In the genomic region with DNA sequence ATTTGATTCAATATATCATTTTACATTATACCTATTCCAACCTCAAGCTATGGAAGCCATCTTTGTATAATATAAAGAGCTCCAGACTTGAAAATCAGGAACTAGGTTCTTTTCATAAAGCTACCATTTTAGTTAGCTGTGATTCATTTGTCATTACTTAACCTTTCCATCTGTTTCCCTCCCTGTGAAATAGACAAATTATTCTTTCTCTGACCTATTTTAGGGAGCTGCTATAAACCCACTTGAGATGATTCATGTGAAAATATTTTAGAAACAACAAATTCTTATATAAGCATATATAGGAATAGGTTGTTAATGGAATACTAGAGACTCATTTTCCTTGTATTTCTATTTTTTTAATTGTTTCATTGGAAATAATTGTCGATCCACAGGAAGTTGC, we compare ENCODE assay signal across 29 cellular contexts.
A peak's percentile ranks its signal among the peaks of the same experiment; 100 is the strongest.
DNase-seq lines count a peak whose midpoint lies in the region; ATAC-seq, FAIRE-seq and TF ChIP-seq lines count a peak whose summit lies in the region.
"Had no signal": no experiment of that assay in that cellular context is flagged by ENCODE, and none has a peak within 500 bp of the region (broad histone marks: within the 10 kb centered on the region; RNA-seq: fewer than 3 reads in every experiment).

No MANE protein-coding gene starts in this region.

- WGBS in endodermal cell (ENCODE audit: insufficient coverage in 1 of 2, insufficient read length in 1 of 2), 2 experiments, result no CpG with 5 or more reads among the region's 1 CpG

- H3K27ac ChIP-seq in astrocyte (ENCODE audit: low read depth, low read length) (no peak overlapping the region), endodermal cell (ENCODE audit: low read depth, low read length) (no peak overlapping the region)
- H3K27ac ChIP-seq: A549, HL-60, SJSA1 had no signal

- H3K4me1 Mint-ChIP-seq in HFFc6 (ENCODE audit: low read depth), result peaks cover 17% of the 10 kb centered on the region; the same call in 1 of the 2 replicates
- peaks cover 14% of the 10 kb centered on the region for H3K4me1 Mint-ChIP-seq in astrocyte (ENCODE audit: low read depth, unreplicated experiment)
- peaks cover 2% of the 10 kb centered on the region for H3K4me1 Mint-ChIP-seq in endodermal cell
- H3K4me1 Mint-ChIP-seq: CD14-positive monocyte; CD8-positive, alpha-beta memory T cell had no signal

- H3K36me3 ChIP-seq in astrocyte (ENCODE audit: insufficient read depth, low read length) (no peaks in the 10 kb centered on the region), endodermal cell (ENCODE audit: control insufficient read depth, insufficient read depth, low read length) (no peaks in the 10 kb centered on the region)
- H3K36me3 ChIP-seq: BE2C, HAP-1, SJSA1 had no signal

- H3K9ac ChIP-seq in astrocyte (ENCODE audit: low read length) (no peak overlapping the region), endodermal cell (ENCODE audit: extremely low read depth, low read length, poor library complexity, severe bottlenecking) (no peak overlapping the region)

- ATAC-seq in GM21381 (IDR thresholded peaks at IDR 0.05; ENCODE audit: unreplicated experiment), result no peak
- ATAC-seq: A549, GM12878, PC-3 had no signal

- H3K27me3 Mint-ChIP-seq in HFFc6 (ENCODE audit: insufficient read depth) (peaks cover 2% of the 10 kb centered on the region; the same call in 1 of the 2 replicates), astrocyte (ENCODE audit: low read depth, unreplicated experiment) (peaks cover under 1% of the 10 kb centered on the region), endodermal cell (ENCODE audit: insufficient read depth) (no peaks in the 10 kb centered on the region)
- H3K27me3 Mint-ChIP-seq: CD8-positive, alpha-beta memory T cell had no signal

- no peaks in the 10 kb centered on the region for H3K36me3 Mint-ChIP-seq in HFFc6 (ENCODE audit: low read depth)
- H3K36me3 Mint-ChIP-seq in astrocyte (ENCODE audit: low read depth, unreplicated experiment), result no peaks in the 10 kb centered on the region
- no peaks in the 10 kb centered on the region for H3K36me3 Mint-ChIP-seq in endodermal cell (ENCODE audit: low read depth)
- H3K36me3 Mint-ChIP-seq: CD14-positive monocyte; CD8-positive, alpha-beta memory T cell had no signal

- TF ChIP-seq CTCF in HFFc6 (IDR thresholded peaks at IDR 0.05) (no peak), astrocyte (IDR thresholded peaks at IDR 0.05; ENCODE audit: insufficient read depth, low read depth, low read length) (no peak), endodermal cell (conservative IDR thresholded peaks at IDR 0.05) (no peak)

- H3K4me3 ChIP-seq in astrocyte (ENCODE audit: insufficient read depth, low read depth, low read length) (no peak overlapping the region), endodermal cell (ENCODE audit: low read length) (no peak overlapping the region)
- H3K4me3 ChIP-seq: A549, GM12878, HAP-1, SJSA1 had no signal

- no peak overlapping the region for H3K4me3 Mint-ChIP-seq in HFFc6
- no peak overlapping the region for H3K4me3 Mint-ChIP-seq in astrocyte (ENCODE audit: unreplicated experiment)
- no peak overlapping the region for H3K4me3 Mint-ChIP-seq in endodermal cell
- H3K4me3 Mint-ChIP-seq: CD14-positive monocyte; CD8-positive, alpha-beta memory T cell had no signal

- no peaks in the 10 kb centered on the region for H3K4me1 ChIP-seq in astrocyte (ENCODE audit: insufficient read depth, low read length)
- H3K4me1 ChIP-seq in endodermal cell (ENCODE audit: control insufficient read depth, insufficient read depth, low read length), result no peaks in the 10 kb centered on the region
- H3K4me1 ChIP-seq: A549, BE2C, HAP-1, SJSA1 had no signal

- no peaks in the 10 kb centered on the region for H4K20me1 ChIP-seq in astrocyte (ENCODE audit: insufficient read depth, low read length)

- no peaks in the 10 kb centered on the region for H3K9me3 ChIP-seq in astrocyte (ENCODE audit: insufficient read depth, low read depth, low read length)
- no peaks in the 10 kb centered on the region for H3K9me3 ChIP-seq in endodermal cell (ENCODE audit: control insufficient read depth, low read length)
- H3K9me3 ChIP-seq: A549, BE2C, HAP-1, SJSA1 had no signal

- no peaks in the 10 kb centered on the region for H3K79me2 ChIP-seq in astrocyte (ENCODE audit: insufficient read depth, low read length)

- H3K4me2 ChIP-seq in astrocyte (ENCODE audit: low read length), result no peak overlapping the region
- H3K4me2 ChIP-seq: A549 had no signal

- no peak for FAIRE-seq in astrocyte (lab: Jason Lieb, UNC)
- FAIRE-seq in GM19239 (lab: Jason Lieb, UNC), result no peak
- FAIRE-seq: A549, GM12878 had no signal

- H3K27ac Mint-ChIP-seq in HFFc6 (peak overlapping the region; percentile 13; the same call in 1 of the 2 replicates), astrocyte (ENCODE audit: unreplicated experiment) (no peak overlapping the region), endodermal cell (no peak overlapping the region)
- H3K27ac Mint-ChIP-seq: CD14-positive monocyte; CD8-positive, alpha-beta memory T cell had no signal

- DNase-seq in EH (ENCODE audit: low read depth), result peak; percentile 71
- peak; percentile 40 for DNase-seq in HFFc6
- DNase-seq in astrocyte (ENCODE audit: low read depth), result peak; percentile 36
- peak; percentile 53 for DNase-seq in superior temporal gyrus (ENCODE audit: extremely low spot score)
- DNase-seq in GM19239 (ENCODE audit: insufficient read length, low spot score), result no peak
- DNase-seq in endodermal cell, result no peak
- DNase-seq: BE2C; Calu3; CD8-positive, alpha-beta memory T cell; DMS79 treated with DMSO at 0.1 percent for 48 hours; GOT3; Karpas-422; NCI-H1105; NCI-H1436 treated with DMSO at 0.1 percent for 48 hours; NCI-H1930; NCI-H2107; NCI-H446; NCI-H774; PC-3; Right ventricle myocardium superior; RPMI8226; T-helper 2 cell had no signal

- no peaks in the 10 kb centered on the region; the same call in 1 of the 2 replicates for H3K9me3 Mint-ChIP-seq in HFFc6
- peaks cover 4% of the 10 kb centered on the region for H3K9me3 Mint-ChIP-seq in astrocyte (ENCODE audit: unreplicated experiment)
- peaks cover 2% of the 10 kb centered on the region for H3K9me3 Mint-ChIP-seq in endodermal cell
- H3K9me3 Mint-ChIP-seq: CD8-positive, alpha-beta memory T cell had no signal

- no peak overlapping the region for H2AFZ ChIP-seq in astrocyte (ENCODE audit: low read depth, low read length)

- no peaks in the 10 kb centered on the region for H3K27me3 ChIP-seq in astrocyte (ENCODE audit: insufficient read depth, low read length)
- H3K27me3 ChIP-seq in endodermal cell (ENCODE audit: control insufficient read depth, insufficient read depth, low read length, poor library complexity, severe bottlenecking), result no peaks in the 10 kb centered on the region
- H3K27me3 ChIP-seq: BE2C, SJSA1 had no signal

Comparison
In these comparisons a context has a peak if more than half of its experiments do, and no peak if none do; other contexts are left out.
1. DNase-seq: peak in EH (single experiment), HFFc6 (single experiment), astrocyte (single experiment) and superior temporal gyrus (single experiment); none in GM19239 (single experiment) and endodermal cell (single experiment).